ENCODE assay signal across 1 cellular context in the genomic region with DNA sequence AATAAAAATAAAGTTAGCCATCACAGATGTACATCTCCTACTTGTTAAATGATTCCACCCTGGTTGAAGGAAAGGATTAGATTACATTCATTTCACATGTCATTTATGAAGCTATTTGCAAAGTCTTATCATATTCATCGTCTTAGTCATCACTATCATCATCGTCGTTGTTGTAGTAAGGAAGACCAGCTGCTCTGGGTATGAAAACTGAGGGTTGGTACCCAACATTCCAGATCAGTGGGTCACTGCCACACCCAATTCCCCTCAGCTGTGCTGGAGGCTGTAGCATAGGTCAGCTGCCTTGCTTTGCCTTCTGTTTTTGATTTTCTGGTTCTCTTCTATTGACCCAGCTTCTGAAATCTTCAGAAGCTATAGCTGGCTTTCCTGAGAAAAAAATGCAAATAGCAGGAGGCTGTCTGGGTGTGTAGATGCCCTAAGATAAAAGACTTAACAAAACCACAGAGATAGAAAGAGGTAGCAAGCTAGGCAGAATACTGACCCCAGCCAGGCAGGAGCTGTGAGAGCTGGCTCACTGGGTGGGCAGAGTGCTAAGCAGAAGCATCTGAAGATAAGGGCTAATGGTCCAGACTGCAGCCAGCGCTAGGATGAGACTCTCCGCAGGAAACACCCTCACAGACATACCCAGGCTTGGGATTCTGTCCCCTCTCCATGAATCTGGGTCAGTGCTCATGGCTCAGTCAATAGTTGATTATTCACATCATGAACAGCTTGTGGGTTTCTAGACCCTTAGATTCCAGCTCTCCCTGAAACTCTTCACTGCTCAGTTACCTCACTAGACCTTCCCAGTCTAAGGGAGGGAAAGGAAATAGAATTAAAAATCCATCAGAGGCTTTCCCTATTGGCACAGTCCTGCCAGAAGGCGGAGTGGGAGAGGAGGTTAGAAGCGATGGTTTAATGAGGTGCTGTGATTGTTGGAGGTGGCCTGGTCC.
TF ChIP-seq lines count a peak whose summit lies in the region.

No MANE protein-coding gene starts in this region.

TF ChIP-seq in endothelial cell of umbilical vein, 7 proteins besides CTCF, POLR2A, EP300 and RAD21 (continued from another document):
- TF ChIP-seq EZH2 (IDR thresholded peaks at IDR 0.05; ENCODE audit: borderline replicate concordance, low read depth, low read length, severe bottlenecking) (no peak), GATA2 (IDR thresholded peaks at IDR 0.05; ENCODE audit: insufficient read depth, insufficient read length, low read depth, low read length) (no peak)
